ENCODE assay signal across 18 cellular contexts in genomic region chr21:37917612-37918011, GRCh38. TPM values are rescaled to one million over a fixed set of nuclear protein-coding genes. Genes with fewer than 3 reads are reported as not detected.
A peak's percentile ranks its signal among the peaks of the same experiment; 100 is the strongest.
DNase-seq lines count a peak whose midpoint lies in the region; FAIRE-seq and TF ChIP-seq lines count a peak whose summit lies in the region.
"Had no signal": no experiment of that assay in that cellular context is flagged by ENCODE, and none has a peak within 500 bp of the region (broad histone marks: within the 10 kb centered on the region; RNA-seq: fewer than 3 reads in every experiment).

No MANE protein-coding gene starts in this region.

- H3K27ac ChIP-seq in astrocyte (ENCODE audit: low read depth, low read length), result no peak overlapping the region
- H3K27ac ChIP-seq: coronary artery, hepatocyte, tibial artery had no signal

- peak overlapping the region; percentile 41 for H3K4me3 Mint-ChIP-seq in astrocyte (ENCODE audit: unreplicated experiment)
- H3K4me3 Mint-ChIP-seq in type B pancreatic cell, result peak overlapping the region; percentile 20
- no peak overlapping the region for H3K4me3 Mint-ChIP-seq in progenitor cell of endocrine pancreas (ENCODE audit: low read depth)
- H3K4me3 Mint-ChIP-seq: CD4-positive, alpha-beta T cell; memory B cell; stimulated activated naive B cell treated with anti-CD40 and anti-IgM and Interleukin-4, amounts not matched to agents 10 μg/mL and 1 μg/mL and 100 μg/mL, for 72 hours had no signal

- no peak overlapping the region for H3K9ac ChIP-seq in astrocyte (ENCODE audit: low read length)

- H3K36me3 ChIP-seq in astrocyte (ENCODE audit: insufficient read depth, low read length), result no peaks in the 10 kb centered on the region
- H3K36me3 ChIP-seq: tibial artery had no signal

- no peak overlapping the region for H2AFZ ChIP-seq in astrocyte (ENCODE audit: low read depth, low read length)
- H2AFZ ChIP-seq: hepatocyte had no signal

- no peak for FAIRE-seq in astrocyte (lab: Jason Lieb, UNC)
- FAIRE-seq: keratinocyte had no signal

- H3K27ac Mint-ChIP-seq in astrocyte (ENCODE audit: unreplicated experiment), result no peak overlapping the region
- H3K27ac Mint-ChIP-seq in type B pancreatic cell, result no peak overlapping the region
- no peak overlapping the region for H3K27ac Mint-ChIP-seq in progenitor cell of endocrine pancreas
- H3K27ac Mint-ChIP-seq: activated T-helper 2 cell treated with anti-CD3 and anti-CD28 coated beads, Interferon-gamma antibody, Interleukin-2, Interleukin-4, amounts not matched to agents 10 μg/mL and 5 μg/mL and 100 μg/mL, durations not matched to agents 14 hours and 24 hours and 36 hours; CD4-positive, alpha-beta T cell; memory B cell; stimulated activated naive B cell treated with anti-CD40 and anti-IgM and Interleukin-4, amounts not matched to agents 10 μg/mL and 1 μg/mL and 100 μg/mL, for 72 hours had no signal

- peaks cover 30% of the 10 kb centered on the region for H3K27me3 ChIP-seq in astrocyte (ENCODE audit: insufficient read depth, low read length)

- H3K4me2 ChIP-seq in astrocyte (ENCODE audit: low read length), result no peak overlapping the region
- H3K4me2 ChIP-seq: hepatocyte had no signal

- peaks cover 22% of the 10 kb centered on the region for H3K27me3 Mint-ChIP-seq in astrocyte (ENCODE audit: low read depth, unreplicated experiment)
- H3K27me3 Mint-ChIP-seq in type B pancreatic cell, result peaks cover 80% of the 10 kb centered on the region
- peaks cover 56% of the 10 kb centered on the region for H3K27me3 Mint-ChIP-seq in progenitor cell of endocrine pancreas

- H3K4me3 ChIP-seq in astrocyte (ENCODE audit: insufficient read depth, low read depth, low read length) (no peak overlapping the region), fibroblast of the aortic adventitia (ENCODE audit: low read depth, low read length) (no peak overlapping the region)
- H3K4me3 ChIP-seq: coronary artery, hepatocyte, tibial artery had no signal

- H3K36me3 Mint-ChIP-seq in astrocyte (ENCODE audit: low read depth, unreplicated experiment) (no peaks in the 10 kb centered on the region), type B pancreatic cell (no peaks in the 10 kb centered on the region), progenitor cell of endocrine pancreas (ENCODE audit: insufficient read depth) (no peaks in the 10 kb centered on the region)
- H3K36me3 Mint-ChIP-seq: stimulated activated naive B cell treated with anti-CD40 and anti-IgM and Interleukin-4, amounts not matched to agents 10 μg/mL and 1 μg/mL and 100 μg/mL, for 72 hours had no signal

- TF ChIP-seq CTCF in astrocyte (IDR thresholded peaks at IDR 0.05; ENCODE audit: insufficient read depth, low read depth, low read length) (no peak), fibroblast of the aortic adventitia (IDR thresholded peaks at IDR 0.05; ENCODE audit: insufficient read depth, low read length) (no peak), type B pancreatic cell (conservative IDR thresholded peaks at IDR 0.05) (no peak), progenitor cell of endocrine pancreas (IDR thresholded peaks at IDR 0.05; ENCODE audit: unreplicated experiment) (no peak)

- no peaks in the 10 kb centered on the region for H4K20me1 ChIP-seq in astrocyte (ENCODE audit: insufficient read depth, low read length)

- H3K4me1 ChIP-seq in astrocyte (ENCODE audit: insufficient read depth, low read length), result peaks cover 13% of the 10 kb centered on the region

- no peaks in the 10 kb centered on the region for H3K9me3 Mint-ChIP-seq in astrocyte (ENCODE audit: unreplicated experiment)
- no peaks in the 10 kb centered on the region for H3K9me3 Mint-ChIP-seq in type B pancreatic cell
- H3K9me3 Mint-ChIP-seq in progenitor cell of endocrine pancreas (ENCODE audit: low read depth), result no peaks in the 10 kb centered on the region
- H3K9me3 Mint-ChIP-seq: activated T-helper 2 cell treated with anti-CD3 and anti-CD28 coated beads, Interferon-gamma antibody, Interleukin-2, Interleukin-4, amounts not matched to agents 10 μg/mL and 5 μg/mL and 100 μg/mL, durations not matched to agents 14 hours and 24 hours and 36 hours; CD4-positive, alpha-beta T cell had no signal

- DNase-seq in HS-27A (ENCODE audit: low read depth), result peak; percentile 31
- DNase-seq in astrocyte (ENCODE audit: low read depth), result peak; percentile 31
- peak; percentile 30 for DNase-seq in fibroblast of the aortic adventitia (ENCODE audit: low read depth)
- DNase-seq in type B pancreatic cell (ENCODE audit: extremely low spot score, unreplicated experiment), result no peak
- DNase-seq in cerebellar nuclear complex (lab: John Stamatoyannopoulos, UW), result no peak
- no peak for DNase-seq in A172 (ENCODE audit: low spot score)
- no peak for DNase-seq in progenitor cell of endocrine pancreas (ENCODE audit: low spot score, unreplicated experiment)
- DNase-seq: CD4-positive, alpha-beta T cell; DMS53; NCI-H2227 treated with DMSO at 0.1 percent for 48 hours; SIG-M5; stimulated activated naive B cell treated with anti-CD40 and anti-IgM and Interleukin-4, amounts not matched to agents 10 μg/mL and 1 μg/mL and 100 μg/mL, for 72 hours; tibial artery had no signal

- no peaks in the 10 kb centered on the region for H3K9me3 ChIP-seq in astrocyte (ENCODE audit: insufficient read depth, low read depth, low read length)
- H3K9me3 ChIP-seq: tibial artery had no signal

- H3K79me2 ChIP-seq in astrocyte (ENCODE audit: insufficient read depth, low read length), result no peaks in the 10 kb centered on the region
- H3K79me2 ChIP-seq: hepatocyte had no signal

- peaks cover 14% of the 10 kb centered on the region for H3K4me1 Mint-ChIP-seq in astrocyte (ENCODE audit: low read depth, unreplicated experiment)
- H3K4me1 Mint-ChIP-seq in type B pancreatic cell (ENCODE audit: unreplicated experiment), result peaks cover 14% of the 10 kb centered on the region
- peaks cover 4% of the 10 kb centered on the region for H3K4me1 Mint-ChIP-seq in progenitor cell of endocrine pancreas (ENCODE audit: low read depth)

RNA-seq across cellular contexts. Expression of gene KCNJ6, which starts 1.4 kb away (rescaled TPM):
- total RNA-seq in astrocyte (2.0 and 2.6 TPM in 2 replicates), fibroblast of the aortic adventitia (ENCODE audit: low replicate concordance) (under 0.01 TPM in 1 of 2 replicates, not detected in the other), type B pancreatic cell (ENCODE audit: low replicate concordance) (2.1 and 3.7 TPM in 2 replicates), progenitor cell of endocrine pancreas (3.3 TPM in 2 replicates)
- not detected in 2 replicates for total RNA-seq in A172 (2014; rRNA removed; shearing (Covaris generic))
- total RNA-seq: activated T-helper 2 cell treated with anti-CD3 and anti-CD28 coated beads, Interferon-gamma antibody, Interleukin-2, Interleukin-4, amounts not matched to agents 10 μg/mL and 5 μg/mL and 100 μg/mL, durations not matched to agents 14 hours and 24 hours and 36 hours; CD4-positive, alpha-beta T cell had no signal

Comparison
In these comparisons a context has a peak if more than half of its experiments do, and no peak if none do; other contexts are left out.
1. DNase-seq: peak in HS-27A (single experiment), astrocyte (single experiment) and fibroblast of the aortic adventitia (single experiment); none in type B pancreatic cell (single experiment), cerebellar nuclear complex (0 of 2), A172 (single experiment) and progenitor cell of endocrine pancreas (single experiment).